Comparison of ENCODE assay signal across 11 cellular contexts in the genomic region with DNA sequence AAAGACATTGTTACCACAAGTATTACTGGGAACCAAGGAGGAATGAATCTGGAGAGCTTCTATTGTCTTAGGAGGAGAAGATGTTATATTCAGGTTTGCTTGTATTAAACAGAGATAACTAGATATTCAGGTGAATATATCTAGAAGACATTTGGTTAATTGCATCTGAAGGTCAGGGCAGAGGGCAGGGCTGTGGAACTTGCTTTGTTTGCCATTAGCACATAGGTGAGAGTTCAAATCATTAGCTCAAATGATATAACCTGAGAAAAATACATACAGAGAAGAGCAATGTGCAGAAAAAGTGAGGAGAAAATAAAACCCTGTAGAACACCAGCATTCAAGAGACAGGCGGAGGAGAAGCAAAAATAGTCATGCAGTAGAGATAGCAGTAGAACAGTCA.
"Had no signal": no experiment of that assay in that cellular context is flagged by ENCODE, and none has a peak within 500 bp of the region (broad histone marks: within the 10 kb centered on the region; RNA-seq: fewer than 3 reads in every experiment).

No MANE protein-coding gene starts in this region.

- H3K4me1 Mint-ChIP-seq: GM23338 had no signal

- FAIRE-seq: H1, H54 had no signal

- H3K4me3 Mint-ChIP-seq: GM23338, H9, HFFc6 had no signal

- DNase-seq: GM23248, GOT3, H7, H9, HCEC 1CT, HFFc6 had no signal

- H3K4me3 ChIP-seq: GM23248, GM23338, HAP-1 had no signal

- H3K4me2 ChIP-seq: GM23338 had no signal

- H3K36me3 ChIP-seq: HAP-1 had no signal

- H3K9me3 Mint-ChIP-seq: GM23338, H9 had no signal

- H2AFZ ChIP-seq: GM23248, GM23338 had no signal

- H3K9ac ChIP-seq: GM23248 had no signal

- H3K9me3 ChIP-seq: HAP-1 had no signal

- H3K27ac Mint-ChIP-seq: GM23338, HFFc6 had no signal

- ATAC-seq: GM23338, HCT116 had no signal

- H3K4me1 ChIP-seq: HAP-1 had no signal

- H3K27ac ChIP-seq: GM23248 had no signal
